In the genomic region with DNA sequence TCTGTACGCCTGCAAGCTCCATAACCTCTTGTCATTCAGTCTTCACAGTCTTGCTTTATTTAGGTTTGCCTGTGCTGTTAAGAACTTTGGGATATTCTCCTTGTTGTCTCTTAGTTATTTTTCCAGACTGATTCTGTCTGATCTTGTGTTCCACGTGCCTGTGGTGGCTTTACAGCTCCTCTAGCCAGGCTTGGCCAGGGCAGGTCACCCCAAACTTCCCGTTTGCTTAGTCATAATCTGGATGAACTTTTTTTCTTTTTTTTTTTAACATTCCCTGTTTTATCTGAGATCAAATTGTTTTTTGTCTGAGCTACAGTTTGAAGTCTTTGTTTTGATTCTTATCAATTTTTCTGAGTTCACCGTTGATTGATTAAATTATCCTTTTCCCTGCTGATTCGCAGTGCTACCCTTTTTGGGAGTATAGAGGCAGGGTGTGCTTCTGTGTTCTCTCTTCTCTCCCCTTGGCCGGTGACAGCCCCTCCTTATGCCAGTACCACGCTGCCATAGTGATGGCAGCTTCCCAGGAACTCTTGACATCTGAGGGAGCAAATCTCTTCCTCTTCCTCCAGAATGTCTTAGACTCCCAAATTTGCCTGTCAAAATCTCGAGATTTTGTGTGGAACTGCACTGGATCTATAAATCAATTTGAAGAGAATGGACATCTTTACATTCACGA, we compare ENCODE assay signal across 8 cellular contexts. TPM values are rescaled to one million over a fixed set of nuclear protein-coding genes. Genes with fewer than 3 reads are reported as not detected.
DNase-seq lines count a peak whose midpoint lies in the region; ATAC-seq and TF ChIP-seq lines count a peak whose summit lies in the region.

No MANE protein-coding gene starts in this region.

- no peaks in the 10 kb centered on the region for H3K27me3 Mint-ChIP-seq in dendritic cell treated with granulocyte-macrophage colony-stimulating factor and Interleukin-4, amounts not matched to agents 40 ng/mL and 50 ng/mL, for 4 days

- H3K36me3 ChIP-seq in OCI-LY1 (ENCODE audit: insufficient read depth, low read length) (peaks cover 12% of the 10 kb centered on the region), WERI-Rb-1 (no peaks in the 10 kb centered on the region)

- peak overlapping the region; percentile 70 for H3K4me3 Mint-ChIP-seq in dendritic cell treated with granulocyte-macrophage colony-stimulating factor and Interleukin-4, amounts not matched to agents 40 ng/mL and 50 ng/mL, for 4 days

- H3K27me3 ChIP-seq in OCI-LY1 (ENCODE audit: insufficient read depth, low read length) (no peaks in the 10 kb centered on the region), WERI-Rb-1 (ENCODE audit: insufficient read depth, low read depth, severe bottlenecking) (peaks cover 81% of the 10 kb centered on the region)

- no peaks in the 10 kb centered on the region for H3K9me3 Mint-ChIP-seq in dendritic cell treated with granulocyte-macrophage colony-stimulating factor and Interleukin-4, amounts not matched to agents 40 ng/mL and 50 ng/mL, for 4 days

- no peak for TF ChIP-seq CTCF in OCI-LY1 (IDR thresholded peaks at IDR 0.05; ENCODE audit: low read length)
- TF ChIP-seq CTCF in WERI-Rb-1 (IDR thresholded peaks at IDR 0.05; ENCODE audit: low read depth, low read length), result no peak

- H3K27ac ChIP-seq in OCI-LY1 (ENCODE audit: low read depth, low read length, poor library complexity, severe bottlenecking) (peak overlapping the region; percentile 93), WERI-Rb-1 (no peak overlapping the region)

- H3K9me3 ChIP-seq in OCI-LY1 (ENCODE audit: low read length), result no peaks in the 10 kb centered on the region
- no peaks in the 10 kb centered on the region for H3K9me3 ChIP-seq in WERI-Rb-1 (ENCODE audit: severe bottlenecking)

- peak; percentile 67 for DNase-seq in Daoy (ENCODE audit: low read depth)
- DNase-seq in posterior vena cava (ENCODE audit: low spot score), result peak; percentile 79
- no peak for DNase-seq in NCI-H1417 (lab: John Stamatoyannopoulos, UW)
- DNase-seq in WERI-Rb-1, result no peak
- DNase-seq in left lobe of liver (ENCODE audit: low spot score), result no peak

- H3K9ac ChIP-seq in OCI-LY1 (ENCODE audit: low read length), result peak overlapping the region; percentile 72

- ATAC-seq in GM21619 (IDR thresholded peaks at IDR 0.05; ENCODE audit: unreplicated experiment), result no peak
- no peak for ATAC-seq in left lobe of liver

- intact Hi-C loops in dendritic cell treated with granulocyte-macrophage colony-stimulating factor and Interleukin-4, amounts not matched to agents 40 ng/mL and 50 ng/mL, for 4 days (cut with micrococcal nuclease), result loop anchor here (5.0 to 10.0 kb wide), 2 partner anchors 91 to 296 kb away; a partner anchor contains a TSS
- intact Hi-C loops in posterior vena cava (cut with DNase I), result no loop called here

- H3K4me3 ChIP-seq in OCI-LY1 (ENCODE audit: low read depth, low read length, poor library complexity, severe bottlenecking), result peak overlapping the region; percentile 75
- no peak overlapping the region for H3K4me3 ChIP-seq in WERI-Rb-1 (ENCODE audit: low read depth, low read length)

- no peaks in the 10 kb centered on the region for H4K20me1 ChIP-seq in OCI-LY1 (ENCODE audit: insufficient read depth, low read length)

- peak overlapping the region; percentile 79 for H3K4me2 ChIP-seq in OCI-LY1 (ENCODE audit: low read length)

- peaks cover 69% of the 10 kb centered on the region for H3K4me1 Mint-ChIP-seq in dendritic cell treated with granulocyte-macrophage colony-stimulating factor and Interleukin-4, amounts not matched to agents 40 ng/mL and 50 ng/mL, for 4 days (ENCODE audit: low read depth)

- H3K79me2 ChIP-seq in OCI-LY1 (ENCODE audit: insufficient read depth, low read length), result peaks cover 70% of the 10 kb centered on the region

- H3K9me2 ChIP-seq in OCI-LY1 (ENCODE audit: low read depth, low read length), result no peaks in the 10 kb centered on the region

- peaks cover 50% of the 10 kb centered on the region for H3K36me3 Mint-ChIP-seq in dendritic cell treated with granulocyte-macrophage colony-stimulating factor and Interleukin-4, amounts not matched to agents 40 ng/mL and 50 ng/mL, for 4 days (ENCODE audit: low read depth)

- H3K4me1 ChIP-seq in OCI-LY1 (ENCODE audit: insufficient read depth, low read length, severe bottlenecking), result peaks cover 46% of the 10 kb centered on the region

- peak overlapping the region; percentile 85 for H3K27ac Mint-ChIP-seq in dendritic cell treated with granulocyte-macrophage colony-stimulating factor and Interleukin-4, amounts not matched to agents 40 ng/mL and 50 ng/mL, for 4 days

- H2AFZ ChIP-seq in OCI-LY1 (ENCODE audit: low read length), result no peak overlapping the region

- H3F3A ChIP-seq in OCI-LY1 (ENCODE audit: insufficient read depth, low read length), result no peaks in the 10 kb centered on the region

RNA-seq across cellular contexts. Expression of a gene that starts 2.5 kb away (rescaled TPM):
- total RNA-seq in Daoy (2014; rRNA removed; shearing (Covaris generic)), result 37.2 and 43.8 TPM in 2 replicates
- total RNA-seq in posterior vena cava (10 to 100 TPM; 87.9 to 90.7 TPM), left lobe of liver (24.0 TPM)

Comparison
In these comparisons a context has a peak if more than half of its experiments do, and no peak if none do; other contexts are left out.
1. DNase-seq: peak in Daoy (single experiment) and posterior vena cava (single experiment); none in NCI-H1417 (0 of 3), WERI-Rb-1 (single experiment) and left lobe of liver (single experiment).